Comparison of ENCODE assay signal across 27 cellular contexts in genomic region chr2:191063584-191063983, GRCh38. TPM values are rescaled to one million over a fixed set of nuclear protein-coding genes. Genes with fewer than 3 reads are reported as not detected.
DNase-seq lines count a peak whose midpoint lies in the region; ATAC-seq and TF ChIP-seq lines count a peak whose summit lies in the region.
"Had no signal": no experiment of that assay in that cellular context is flagged by ENCODE, and none has a peak within 500 bp of the region (broad histone marks: within the 10 kb centered on the region; RNA-seq: fewer than 3 reads in every experiment).

No MANE protein-coding gene starts in this region.

- H3K4me1 Mint-ChIP-seq in activated naive CD4-positive, alpha-beta T cell treated with anti-CD3 and anti-CD28 coated beads for 36 hours (ENCODE audit: low read depth), result peaks cover 75% of the 10 kb centered on the region
- peaks cover 85% of the 10 kb centered on the region for H3K4me1 Mint-ChIP-seq in activated naive CD8-positive, alpha-beta T cell (ENCODE audit: low read depth)
- peaks cover 67% of the 10 kb centered on the region for H3K4me1 Mint-ChIP-seq in stimulated activated effector memory CD8-positive, alpha-beta T cell treated with anti-CD3 and anti-CD28 coated beads, Interleukin-12 subunit alpha, Interleukin-12 subunit beta, amount 100 ng/mL, for 72 hours
- H3K4me1 Mint-ChIP-seq in endodermal cell, result peaks cover 2% of the 10 kb centered on the region

- in situ Hi-C loops in GM13976 (cut with MboI; ENCODE audit: low sequenced_read_pairs, unreplicated experiment), result loop anchor here (25.0 kb wide), 1 partner anchor 449 kb away; no protein-coding TSS in a partner anchor

- H3K4me1 ChIP-seq in endodermal cell (ENCODE audit: control insufficient read depth, insufficient read depth, low read length), result no peaks in the 10 kb centered on the region
- H3K4me1 ChIP-seq: esophagus squamous epithelium, neural progenitor cell, SJSA1 had no signal

- 89% methylated on average over 1 of the region's 1 CpG; no CpG with 5 or more reads in 1 of the 2 experiments for WGBS in endodermal cell (ENCODE audit: insufficient coverage in 1 of 2, insufficient read length in 1 of 2), 2 experiments

- peaks cover 45% of the 10 kb centered on the region for H3K36me3 Mint-ChIP-seq in activated naive CD4-positive, alpha-beta T cell treated with anti-CD3 and anti-CD28 coated beads for 36 hours (ENCODE audit: low read depth)
- peaks cover 36 to 57% of the 10 kb centered on the region in 2 donors for H3K36me3 Mint-ChIP-seq in activated naive CD4-positive, alpha-beta T cell treated with anti-CD3 and anti-CD28 coated beads, Interleukin-2, amount 50 U/mL, for 72 hours
- H3K36me3 Mint-ChIP-seq in activated naive CD8-positive, alpha-beta T cell, result peaks cover 50% of the 10 kb centered on the region
- peaks cover 67% of the 10 kb centered on the region for H3K36me3 Mint-ChIP-seq in stimulated activated effector memory CD8-positive, alpha-beta T cell treated with anti-CD3 and anti-CD28 coated beads, Interleukin-12 subunit alpha, Interleukin-12 subunit beta, amount 100 ng/mL, for 72 hours
- H3K36me3 Mint-ChIP-seq in endodermal cell (ENCODE audit: low read depth), result no peaks in the 10 kb centered on the region
- H3K36me3 Mint-ChIP-seq: neural progenitor cell, type B pancreatic cell had no signal

- DNase-seq in activated naive CD4-positive, alpha-beta T cell treated with anti-CD3 and anti-CD28 coated beads for 36 hours, result no peak
- no peak for DNase-seq in activated naive CD4-positive, alpha-beta T cell treated with anti-CD3 and anti-CD28 coated beads, Interleukin-2, amount 50 U/mL, for 72 hours (ENCODE audit: low spot score in 2 of 2)
- DNase-seq in stimulated activated effector memory CD8-positive, alpha-beta T cell treated with anti-CD3 and anti-CD28 coated beads, Interleukin-12 subunit alpha, Interleukin-12 subunit beta, amount 100 ng/mL, for 72 hours (ENCODE audit: low spot score in 2 of 2), result no peak
- DNase-seq in GM13976 (ENCODE audit: low spot score), result no peak
- no peak for DNase-seq in endodermal cell
- DNase-seq: activated CD4-positive, alpha-beta T cell treated with anti-CD3 and anti-CD28 coated beads for 36 hours; activated CD8-positive, alpha-beta memory T cell treated with anti-CD3 and anti-CD28 coated beads, Interleukin-2, amount 50 U/mL, for 4 hours; Calu3; central memory CD4-positive, alpha-beta T cell; esophagus squamous epithelium; foreskin melanocyte; HCEC 1CT; heart right ventricle; NCI-H1417 treated with DMSO at 0.1 percent for 48 hours; NCI-H2081; NCI-H345; NCI-H748 treated with DMSO at 0.1 percent for 48 hours; right cardiac atrium; spleen; substantia nigra had no signal

- no peak for ATAC-seq in activated naive CD4-positive, alpha-beta T cell treated with anti-CD3 and anti-CD28 coated beads, Interleukin-2, amount 50 U/mL, for 72 hours
- no peak for ATAC-seq in stimulated activated effector memory CD8-positive, alpha-beta T cell treated with anti-CD3 and anti-CD28 coated beads, Interleukin-12 subunit alpha, Interleukin-12 subunit beta, amount 100 ng/mL, for 72 hours
- ATAC-seq: activated CD4-positive, alpha-beta T cell treated with anti-CD3 and anti-CD28 coated beads for 36 hours; heart right ventricle; K562; right cardiac atrium had no signal

- no peak overlapping the region for H3K4me3 ChIP-seq in endodermal cell (ENCODE audit: low read length)
- H3K4me3 ChIP-seq: esophagus squamous epithelium, heart right ventricle, K562, neural progenitor cell, SJSA1, spleen had no signal

- intact Hi-C loops in activated naive CD4-positive, alpha-beta T cell treated with anti-CD3 and anti-CD28 coated beads for 36 hours (cut with micrococcal nuclease), result no loop called here

- H3K9me3 Mint-ChIP-seq in activated naive CD4-positive, alpha-beta T cell treated with anti-CD3 and anti-CD28 coated beads for 36 hours, result no peaks in the 10 kb centered on the region
- H3K9me3 Mint-ChIP-seq in activated naive CD4-positive, alpha-beta T cell treated with anti-CD3 and anti-CD28 coated beads, Interleukin-2, amount 50 U/mL, for 72 hours, result peaks cover 0 to 4% of the 10 kb centered on the region in 2 donors
- H3K9me3 Mint-ChIP-seq in activated naive CD8-positive, alpha-beta T cell (ENCODE audit: low read depth), result no peaks in the 10 kb centered on the region
- peaks cover 2% of the 10 kb centered on the region for H3K9me3 Mint-ChIP-seq in stimulated activated effector memory CD8-positive, alpha-beta T cell treated with anti-CD3 and anti-CD28 coated beads, Interleukin-12 subunit alpha, Interleukin-12 subunit beta, amount 100 ng/mL, for 72 hours
- no peaks in the 10 kb centered on the region for H3K9me3 Mint-ChIP-seq in endodermal cell
- H3K9me3 Mint-ChIP-seq: dendritic cell treated with granulocyte-macrophage colony-stimulating factor and Interleukin-4, amounts not matched to agents 40 ng/mL and 50 ng/mL, for 4 days; neural progenitor cell; type B pancreatic cell had no signal

- peak overlapping the region; percentile 39 for H3K27ac Mint-ChIP-seq in activated naive CD4-positive, alpha-beta T cell treated with anti-CD3 and anti-CD28 coated beads for 36 hours
- H3K27ac Mint-ChIP-seq in activated naive CD4-positive, alpha-beta T cell treated with anti-CD3 and anti-CD28 coated beads, Interleukin-2, amount 50 U/mL, for 72 hours, result peak overlapping the region in 1 of 2 donors; percentile 71
- H3K27ac Mint-ChIP-seq in activated naive CD8-positive, alpha-beta T cell, result peak overlapping the region; percentile 99
- H3K27ac Mint-ChIP-seq in stimulated activated effector memory CD8-positive, alpha-beta T cell treated with anti-CD3 and anti-CD28 coated beads, Interleukin-12 subunit alpha, Interleukin-12 subunit beta, amount 100 ng/mL, for 72 hours, result peak overlapping the region; percentile 33
- H3K27ac Mint-ChIP-seq in endodermal cell, result no peak overlapping the region
- H3K27ac Mint-ChIP-seq: dendritic cell treated with granulocyte-macrophage colony-stimulating factor and Interleukin-4, amounts not matched to agents 40 ng/mL and 50 ng/mL, for 4 days; neural progenitor cell; type B pancreatic cell had no signal

- H3K4me3 Mint-ChIP-seq in activated naive CD4-positive, alpha-beta T cell treated with anti-CD3 and anti-CD28 coated beads for 36 hours, result no peak overlapping the region
- H3K4me3 Mint-ChIP-seq in activated naive CD8-positive, alpha-beta T cell, result peak overlapping the region; percentile 74
- peak overlapping the region; percentile 75 for H3K4me3 Mint-ChIP-seq in stimulated activated effector memory CD8-positive, alpha-beta T cell treated with anti-CD3 and anti-CD28 coated beads, Interleukin-12 subunit alpha, Interleukin-12 subunit beta, amount 100 ng/mL, for 72 hours
- H3K4me3 Mint-ChIP-seq in endodermal cell, result no peak overlapping the region
- H3K4me3 Mint-ChIP-seq: activated CD4-positive, alpha-beta T cell treated with anti-CD3 and anti-CD28 coated beads for 36 hours; dendritic cell treated with granulocyte-macrophage colony-stimulating factor and Interleukin-4, amounts not matched to agents 40 ng/mL and 50 ng/mL, for 4 days; neural progenitor cell; type B pancreatic cell had no signal

- H3K27ac ChIP-seq in KOPT-K1 (ENCODE audit: low read depth, low read length, poor library complexity, severe bottlenecking), result peak overlapping the region; percentile 95
- no peak overlapping the region for H3K27ac ChIP-seq in endodermal cell (ENCODE audit: low read depth, low read length)
- H3K27ac ChIP-seq: esophagus squamous epithelium, neural progenitor cell, SJSA1 had no signal

- no peak overlapping the region for H3K9ac ChIP-seq in endodermal cell (ENCODE audit: extremely low read depth, low read length, poor library complexity, severe bottlenecking)
- H3K9ac ChIP-seq: neural progenitor cell had no signal

- no peaks in the 10 kb centered on the region for H3K27me3 ChIP-seq in endodermal cell (ENCODE audit: control insufficient read depth, insufficient read depth, low read length, poor library complexity, severe bottlenecking)
- H3K27me3 ChIP-seq: esophagus squamous epithelium, heart right ventricle, neural progenitor cell, SJSA1, spleen had no signal

- CTCF ChIA-PET in activated naive CD4-positive, alpha-beta T cell treated with anti-CD3 and anti-CD28 coated beads for 36 hours (lab: Charles Lee), result interaction anchor here (1.2 to 6.3 kb wide), 6 partner anchors 11 to 92 kb away, joined by 3 to 62 read pairs (median 6); no protein-coding TSS in a partner anchor

- H3K27me3 Mint-ChIP-seq in activated naive CD4-positive, alpha-beta T cell treated with anti-CD3 and anti-CD28 coated beads for 36 hours (ENCODE audit: low read depth), result no peaks in the 10 kb centered on the region
- H3K27me3 Mint-ChIP-seq in activated naive CD8-positive, alpha-beta T cell, result no peaks in the 10 kb centered on the region
- H3K27me3 Mint-ChIP-seq in endodermal cell (ENCODE audit: insufficient read depth), result peaks cover 2% of the 10 kb centered on the region
- H3K27me3 Mint-ChIP-seq: activated CD4-positive, alpha-beta T cell treated with anti-CD3 and anti-CD28 coated beads for 36 hours; dendritic cell treated with granulocyte-macrophage colony-stimulating factor and Interleukin-4, amounts not matched to agents 40 ng/mL and 50 ng/mL, for 4 days had no signal

- H3K36me3 ChIP-seq in KOPT-K1 (ENCODE audit: insufficient read depth, low read length) (no peaks in the 10 kb centered on the region), endodermal cell (ENCODE audit: control insufficient read depth, insufficient read depth, low read length) (peaks cover 4% of the 10 kb centered on the region)
- H3K36me3 ChIP-seq: esophagus squamous epithelium, neural progenitor cell, SJSA1 had no signal

- no peak for TF ChIP-seq CTCF in GM13976 (IDR thresholded peaks at IDR 0.05; ENCODE audit: borderline replicate concordance, control extremely low read depth, extremely low read depth, insufficient read depth, missing control alignments)
- TF ChIP-seq CTCF in endodermal cell (conservative IDR thresholded peaks at IDR 0.05), result no peak

- H3K9me3 ChIP-seq in KOPT-K1 (ENCODE audit: insufficient read depth, low read length, poor library complexity, severe bottlenecking) (no peaks in the 10 kb centered on the region), endodermal cell (ENCODE audit: control insufficient read depth, low read length) (no peaks in the 10 kb centered on the region)
- H3K9me3 ChIP-seq: esophagus squamous epithelium, heart right ventricle, SJSA1, spleen had no signal

RNA-seq across cellular contexts. Expression of gene STAT1, which starts 49.6 kb away (rescaled TPM):
- 100 to 1,000 TPM; 376 to 402 TPM for total RNA-seq in activated naive CD4-positive, alpha-beta T cell treated with anti-CD3 and anti-CD28 coated beads for 36 hours
- total RNA-seq in activated naive CD4-positive, alpha-beta T cell treated with anti-CD3 and anti-CD28 coated beads, Interleukin-2, amount 50 U/mL, for 72 hours, result 100 to 1,000 TPM; 230 to 510 TPM
- 10 to 100 TPM; 48.3 to 74.4 TPM for total RNA-seq in endodermal cell
- 41.6 TPM for polyA plus RNA-seq in endodermal cell (2013, experiment 1 of 2)
- 42.0 TPM for polyA plus RNA-seq in endodermal cell (2013, experiment 2 of 2)

Comparison
In these comparisons a context has a peak if more than half of its experiments do, and no peak if none do; other contexts are left out.
1. H3K4me3 Mint-ChIP-seq: peak in activated naive CD8-positive, alpha-beta T cell (single experiment) and stimulated activated effector memory CD8-positive, alpha-beta T cell treated with anti-CD3 and anti-CD28 coated beads, Interleukin-12 subunit alpha, Interleukin-12 subunit beta, amount 100 ng/mL, for 72 hours (single experiment); none in activated naive CD4-positive, alpha-beta T cell treated with anti-CD3 and anti-CD28 coated beads for 36 hours (single experiment) and endodermal cell (single experiment).